In genomic region chr13:40338217-40338616, GRCh38 we compare ENCODE assay signal across 16 cellular contexts.
DNase-seq lines count a peak whose midpoint lies in the region; ATAC-seq and TF ChIP-seq lines count a peak whose summit lies in the region.
"Had no signal": no experiment of that assay in that cellular context is flagged by ENCODE, and none has a peak within 500 bp of the region (broad histone marks: within the 10 kb centered on the region; RNA-seq: fewer than 3 reads in every experiment).

No MANE protein-coding gene starts in this region.

- H3K9me3 ChIP-seq in T-helper 17 cell (ENCODE audit: control insufficient read depth, low read length, poor library complexity, severe bottlenecking) = no peaks in the 10 kb centered on the region
- no peaks in the 10 kb centered on the region for H3K9me3 ChIP-seq in stomach

- TF ChIP-seq EP300 in stomach (IDR thresholded peaks at IDR 0.05) = no peak

- H3K27ac ChIP-seq in stomach = no peak overlapping the region
- H3K27ac ChIP-seq: BLaER1 treated with 17β-estradiol and CSF1 and Interleukin-3, amounts not matched to agents 10 nM and 100 nM; HL-60 had no signal

- TF ChIP-seq CTCF in mesothelial cell of epicardium (IDR thresholded peaks at IDR 0.05; ENCODE audit: unreplicated experiment) (no peak), stomach (IDR thresholded peaks at IDR 0.05) (no peak)

- intact Hi-C loops in stomach (cut with DNase I; ENCODE audit: low total_unique reads) = no loop called here

- H3K27me3 Mint-ChIP-seq in T-helper 17 cell (no peaks in the 10 kb centered on the region), mesothelial cell of epicardium (ENCODE audit: low read depth) (no peaks in the 10 kb centered on the region)
- H3K27me3 Mint-ChIP-seq: CD4-positive, CD25-positive, alpha-beta regulatory T cell had no signal

- H3K4me1 Mint-ChIP-seq in T-helper 17 cell = peaks cover 13% of the 10 kb centered on the region
- peaks cover 55% of the 10 kb centered on the region for H3K4me1 Mint-ChIP-seq in mesothelial cell of epicardium

- no peak overlapping the region for H3K4me3 ChIP-seq in stomach
- H3K4me3 ChIP-seq: BLaER1 treated with 17β-estradiol and CSF1 and Interleukin-3, amounts not matched to agents 10 nM and 100 nM; GM12878; K562 had no signal

- H3K36me3 Mint-ChIP-seq in T-helper 17 cell (ENCODE audit: low read depth) = peaks cover 6% of the 10 kb centered on the region
- H3K36me3 Mint-ChIP-seq in mesothelial cell of epicardium = no peaks in the 10 kb centered on the region
- H3K36me3 Mint-ChIP-seq: CD4-positive, CD25-positive, alpha-beta regulatory T cell had no signal

- ATAC-seq in T-helper 17 cell (no peak), esophagus mucosa (peak; percentile 7)
- ATAC-seq: GM12878, HCT116, K562 had no signal

- peaks cover 12 to 17% (median 14%) of the 10 kb centered on the region in 4 donors for H3K4me1 ChIP-seq in stomach
- H3K4me1 ChIP-seq: BLaER1 treated with 17β-estradiol and CSF1 and Interleukin-3, amounts not matched to agents 10 nM and 100 nM had no signal

- H3K36me3 ChIP-seq in stomach = no peaks in the 10 kb centered on the region
- H3K36me3 ChIP-seq: BLaER1 treated with 17β-estradiol and CSF1 and Interleukin-3, amounts not matched to agents 10 nM and 100 nM had no signal

- H3K27me3 ChIP-seq in stomach = no peaks in the 10 kb centered on the region
- H3K27me3 ChIP-seq: BLaER1 treated with 17β-estradiol and CSF1 and Interleukin-3, amounts not matched to agents 10 nM and 100 nM had no signal

- H3K27ac Mint-ChIP-seq in T-helper 17 cell = peak overlapping the region; percentile 79
- peak overlapping the region; percentile 75 for H3K27ac Mint-ChIP-seq in mesothelial cell of epicardium

- H3K9me3 Mint-ChIP-seq in mesothelial cell of epicardium = no peaks in the 10 kb centered on the region
- H3K9me3 Mint-ChIP-seq: CD4-positive, CD25-positive, alpha-beta regulatory T cell had no signal

- TF ChIP-seq POLR2A in stomach (IDR thresholded peaks at IDR 0.05) = no peak

- H3K4me3 Mint-ChIP-seq in T-helper 17 cell = no peak overlapping the region
- H3K4me3 Mint-ChIP-seq in mesothelial cell of epicardium = no peak overlapping the region
- H3K4me3 Mint-ChIP-seq: CD4-positive, CD25-positive, alpha-beta regulatory T cell had no signal

- no peak for DNase-seq in T-helper 17 cell
- DNase-seq in mesothelial cell of epicardium (ENCODE audit: low spot score in 2 of 2, unreplicated experiment in 2 of 2) = no peak
- peak; percentile 37 for DNase-seq in ureter (ENCODE audit: low spot score)
- no peak for DNase-seq in T-helper 9 cell
- no peak for DNase-seq in stomach
- DNase-seq in retina = no peak
- DNase-seq: ACHN; Calu3; CD4-positive, CD25-positive, alpha-beta regulatory T cell; DMS 273 treated with DMSO at 0.1 percent for 48 hours had no signal

- 76 to 90% (median 87%) methylated on average over 5 of the region's 5 CpGs for WGBS in stomach, 5 donors
